In genomic region chr19:13330285-13330684, GRCh38 we compare ENCODE assay signal across 10 cellular contexts.
"Had no signal": no experiment of that assay in that cellular context is flagged by ENCODE, and none has a peak within 500 bp of the region (broad histone marks: within the 10 kb centered on the region; RNA-seq: fewer than 3 reads in every experiment).

No MANE protein-coding gene starts in this region.

- H2AFZ ChIP-seq: GM23248, GM23338 had no signal

- H3K4me3 ChIP-seq: GM23248, GM23338, HAP-1 had no signal

- DNase-seq: GOT3, H7, H9, HCEC 1CT, HFFc6 had no signal

- H3K9ac ChIP-seq: GM23248 had no signal

- FAIRE-seq: H1, H54 had no signal

- H3K4me2 ChIP-seq: GM23338 had no signal

- H3K4me1 ChIP-seq: HAP-1 had no signal

- ATAC-seq: GM23338 had no signal

- H3K27ac ChIP-seq: GM23248 had no signal

- H3K36me3 ChIP-seq: HAP-1 had no signal

- H3K9me3 ChIP-seq: HAP-1 had no signal
